In genomic region chr4:1579834-1580686, GRCh38 we compare ENCODE assay signal across 8 cellular contexts.
DNase-seq lines count a peak whose midpoint lies in the region; ATAC-seq and TF ChIP-seq lines count a peak whose summit lies in the region.

No MANE protein-coding gene starts in this region.

- in situ Hi-C loops in GM13977 (cut with MboI; ENCODE audit: low pct_unique_long_range_greater_than_20kb, low sequenced_read_pairs, unreplicated experiment), result no loop called here

- no peaks in the 10 kb centered on the region for H3K27me3 ChIP-seq in SJSA1 (replicated peaks)
- no peaks in the 10 kb centered on the region for H3K27me3 ChIP-seq in upper lobe of left lung

- no peak for TF ChIP-seq EP300 in upper lobe of left lung (IDR thresholded peaks at IDR 0.05)

- H3K36me3 ChIP-seq in SJSA1, result no peaks in the 10 kb centered on the region
- H3K36me3 ChIP-seq in upper lobe of left lung, result no peaks in the 10 kb centered on the region

- H3K27ac ChIP-seq in SJSA1 (no peak overlapping the region), upper lobe of left lung (peak overlapping the region; percentile 88 to 94 (median 90))

- peak in 3 of 4 donors; percentile 42 to 71 (median 50) for TF ChIP-seq POLR2A in upper lobe of left lung (IDR thresholded peaks at IDR 0.05)

- TF ChIP-seq CTCF in GM13977 (IDR thresholded peaks at IDR 0.05; ENCODE audit: extremely low read depth, insufficient read depth, missing control alignments) (no peak), upper lobe of left lung (IDR thresholded peaks at IDR 0.05) (peak in 1 of 6 experiments; percentile 11)

- peak; percentile 95 for DNase-seq in GM13977 (ENCODE audit: low spot score)
- peak in 1 of 2 experiments; percentile 6 for DNase-seq in SJSA1 (ENCODE audit: low read depth in 1 of 2, low spot score in 2 of 2)
- peak; percentile 87 for DNase-seq in activated naive CD4-positive, alpha-beta T cell treated with Interleukin-2 at 50 U/mL for 16 hours
- peak in 39 of 42 donors; percentile 18 to 77 (median 59) for DNase-seq in head of caudate nucleus
- DNase-seq in pons (ENCODE audit: low spot score), result peak; percentile 48
- DNase-seq in upper lobe of left lung, result peak; percentile 97 to 99

- H3K4me1 ChIP-seq in SJSA1 (replicated peaks), result 0 out of 2 replicates have a peak, but pooled peaks cover 4% of the 10 kb centered on the region
- peaks cover 6 to 21% (median 12%) of the 10 kb centered on the region in 4 donors for H3K4me1 ChIP-seq in upper lobe of left lung

- intact Hi-C loops in head of caudate nucleus (cut with DNase I), result no loop called here

- H3K4me3 ChIP-seq in SJSA1 (peak overlapping the region; percentile 29), upper lobe of left lung (peak overlapping the region; percentile 27 to 79 (median 64))

- no peaks in the 10 kb centered on the region for H3K9me3 ChIP-seq in SJSA1 (replicated peaks)
- no peaks in the 10 kb centered on the region for H3K9me3 ChIP-seq in upper lobe of left lung

- 0 to 1% methylated on average over 34 to 48 of the region's 52 CpGs for WGBS in upper lobe of left lung, 2 donors

- ATAC-seq in HG03432 (IDR thresholded peaks at IDR 0.05; ENCODE audit: unreplicated experiment) (peak; percentile 53), upper lobe of left lung (ENCODE audit: low FRiP score in 2 of 2) (peak; percentile 93 to 96), HG03457 (IDR thresholded peaks at IDR 0.05; ENCODE audit: unreplicated experiment) (no peak)
